In the genomic region with DNA sequence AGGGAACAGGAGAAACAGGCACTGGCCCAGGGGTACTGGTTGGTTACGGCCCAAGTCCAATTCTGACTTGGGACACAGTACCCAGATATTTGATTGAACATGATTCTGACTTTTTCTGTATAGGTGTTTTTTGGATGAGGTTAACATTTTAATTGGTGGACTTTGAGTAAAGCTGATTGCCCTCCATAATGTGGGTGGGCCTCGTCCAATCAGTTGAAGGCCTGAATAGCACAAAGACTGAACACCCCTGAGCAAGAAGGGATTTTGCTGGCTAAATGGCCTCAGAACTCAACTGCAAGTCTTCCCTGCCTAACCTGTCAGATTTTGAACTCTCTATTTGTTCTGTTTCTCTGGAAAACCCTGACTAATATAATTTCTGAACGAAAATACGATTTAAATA, we compare ENCODE assay signal across 25 cellular contexts.
A peak's percentile ranks its signal among the peaks of the same experiment; 100 is the strongest.
DNase-seq lines count a peak whose midpoint lies in the region; ATAC-seq, FAIRE-seq and TF ChIP-seq lines count a peak whose summit lies in the region.
"Had no signal": no experiment of that assay in that cellular context is flagged by ENCODE, and none has a peak within 500 bp of the region (broad histone marks: within the 10 kb centered on the region; RNA-seq: fewer than 3 reads in every experiment).

No MANE protein-coding gene starts in this region.

- no peak overlapping the region for H3K9ac ChIP-seq in K562 (ENCODE audit: insufficient read depth in 1 of 2, low read depth in 2 of 2, low read length in 2 of 2)
- H3K9ac ChIP-seq in H1 (replicated peaks in 1 of 4; ENCODE audit: extremely low read depth in 1 of 4, low read depth in 3 of 4, low read length in 3 of 4), result no peak overlapping the region
- H3K9ac ChIP-seq: BLaER1 had no signal

- H3K4me2 ChIP-seq in K562 (ENCODE audit: insufficient read depth, low read length) (no peak overlapping the region), H1 (ENCODE audit: insufficient read depth in 1 of 2, low read depth in 2 of 2, low read length in 2 of 2) (no peak overlapping the region)
- H3K4me2 ChIP-seq: A549, BLaER1 had no signal

- H3K79me2 ChIP-seq in K562 (ENCODE audit: control insufficient read depth, insufficient read depth, low read length) (no peaks in the 10 kb centered on the region), H1 (ENCODE audit: control insufficient read depth in 1 of 2, insufficient read depth in 2 of 2, low read length in 2 of 2) (no peaks in the 10 kb centered on the region)

- no peak overlapping the region for H3K4me3 ChIP-seq in HEK293 (ENCODE audit: low read depth, low read length)
- no peak overlapping the region for H3K4me3 ChIP-seq in K562
- H3K4me3 ChIP-seq in H1 (ENCODE audit: extremely low read depth in 1 of 4, insufficient read depth in 2 of 4, low read depth in 3 of 4, low read length in 4 of 4), result no peak overlapping the region
- H3K4me3 ChIP-seq: A549, BLaER1, GM12878 had no signal

- TF ChIP-seq POLR2A in K562 (conservative IDR thresholded peaks at IDR 0.05) (no peak), H1 (IDR thresholded peaks at IDR 0.05; ENCODE audit: control extremely low read depth in 1 of 2, low read depth in 2 of 2, low read length in 2 of 2) (no peak)

- no TSS peak for BruUV-seq in K562 (replicated peaks; lab: Mats Ljungman, UMichigan)

- no peak overlapping the region for H2BK5ac ChIP-seq in H1 (ENCODE audit: low read depth, low read length)

- H3K27me3 ChIP-seq in K562 (ENCODE audit: control insufficient read depth in 2 of 2, insufficient read depth in 2 of 2, low read length in 2 of 2), result peaks cover 0 to 11% of the 10 kb centered on the region in 2 experiments; a peak in 3 of 5 replicates
- no peaks in the 10 kb centered on the region for H3K27me3 ChIP-seq in H1 (replicated peaks in 1 of 4; ENCODE audit: control insufficient read depth in 3 of 4, extremely low read depth in 1 of 4, insufficient read depth in 3 of 4, low read length in 3 of 4)
- H3K27me3 ChIP-seq: BE2C, BLaER1 had no signal

- no peak overlapping the region for H3K14ac ChIP-seq in H1 (ENCODE audit: insufficient read length)

- no peaks in the 10 kb centered on the region for H3K9me1 ChIP-seq in K562 (ENCODE audit: control insufficient read depth, insufficient read depth, low read length)

- no peak overlapping the region for H3K27ac ChIP-seq in HEK293 (ENCODE audit: extremely low read depth, low read depth, low read length)
- H3K27ac ChIP-seq in K562 (ENCODE audit: extremely low read depth, low read depth, low read length), result no peak overlapping the region
- no peak overlapping the region for H3K27ac ChIP-seq in H1 (ENCODE audit: low read depth, low read length)
- H3K27ac ChIP-seq: 22Rv1, A549, BLaER1 had no signal

- no peak overlapping the region for H2BK20ac ChIP-seq in H1 (ENCODE audit: low read length)

- H3K23me2 ChIP-seq in H1 (ENCODE audit: low read depth, low read length), result no peaks in the 10 kb centered on the region

- in situ Hi-C loops in K562 (cut with MboI) (no loop called here), ACHN (cut with HindIII; ENCODE audit: low pct_ligation_motif_present, low pct_unique_long_range_greater_than_20kb, low sequenced_read_pairs) (no loop called here)

- H2AK5ac ChIP-seq in H1 (ENCODE audit: low read depth, low read length), result no peak overlapping the region

- no peak overlapping the region for H3K4ac ChIP-seq in H1 (replicated peaks; ENCODE audit: insufficient read length, low read depth, low read length)

- H3K4me1 ChIP-seq in HEK293 (ENCODE audit: control insufficient read depth, insufficient read depth, low read length) (no peaks in the 10 kb centered on the region), K562 (replicated peaks in 1 of 2; ENCODE audit: control insufficient read depth in 2 of 2, insufficient read depth in 2 of 2, low read length in 2 of 2) (no peaks in the 10 kb centered on the region), H1 (replicated peaks in 1 of 4; ENCODE audit: control insufficient read depth in 3 of 4, insufficient read depth in 4 of 4, low read length in 3 of 4) (peaks cover 0 to 6% (median 0%) of the 10 kb centered on the region in 4 experiments; a peak in 2 of 7 replicates)
- H3K4me1 ChIP-seq: A549, BE2C had no signal

- H3K9me3 ChIP-seq in HEK293 (ENCODE audit: control insufficient read depth, insufficient read depth, low read depth, low read length) (no peaks in the 10 kb centered on the region), K562 (replicated peaks; ENCODE audit: control insufficient read depth, insufficient read depth, low read depth, low read length) (no peaks in the 10 kb centered on the region), H1 (ENCODE audit: insufficient read depth in 2 of 2, low read depth in 1 of 2, low read length in 1 of 2) (no peaks in the 10 kb centered on the region)
- H3K9me3 ChIP-seq: A549, BE2C, BLaER1 had no signal

- H3K36me3 ChIP-seq in HEK293 (ENCODE audit: control insufficient read depth in 2 of 2, insufficient read depth in 1 of 2, low read length in 2 of 2), result no peaks in the 10 kb centered on the region
- no peaks in the 10 kb centered on the region for H3K36me3 ChIP-seq in K562 (ENCODE audit: control insufficient read depth, insufficient read depth, low read length)
- no peaks in the 10 kb centered on the region for H3K36me3 ChIP-seq in H1 (ENCODE audit: control insufficient read depth in 2 of 4, insufficient read depth in 4 of 4, low read length in 3 of 4)
- H3K36me3 ChIP-seq: BE2C, BLaER1 had no signal

- WGBS in K562 (ENCODE audit: insufficient coverage, low coverage, missing lambda C conversion rate), result 2% methylated on average over 4 of the region's 4 CpGs
- 89% methylated on average over 4 of the region's 4 CpGs; no CpG with 5 or more reads in 1 of the 2 experiments for WGBS in H1 (ENCODE audit: extremely low coverage in 1 of 2, insufficient coverage in 1 of 2, insufficient read length in 1 of 2, insufficient replicate concordance in 2 of 2, low coverage in 1 of 2, low lambda C conversion rate in 2 of 2, missing lambda C conversion rate in 1 of 2), 2 experiments

- H4K20me1 ChIP-seq in K562 (replicated peaks; ENCODE audit: control insufficient read depth, insufficient read depth, low read length), result no peaks in the 10 kb centered on the region
- peaks cover 0 to 2% of the 10 kb centered on the region in 2 experiments for H4K20me1 ChIP-seq in H1 (replicated peaks in 1 of 2; ENCODE audit: control insufficient read depth in 1 of 2, insufficient read depth in 2 of 2, low read length in 2 of 2)
- H4K20me1 ChIP-seq: BLaER1 had no signal

- H4K5ac ChIP-seq in H1 (ENCODE audit: insufficient read length, low read depth, low read length), result no peak overlapping the region

- H2BK12ac ChIP-seq in H1 (ENCODE audit: low read depth, low read length), result no peak overlapping the region

- intact Hi-C loops in K562 (cut with micrococcal nuclease), result no loop called here

- no peak overlapping the region for H3K56ac ChIP-seq in H1 (replicated peaks; ENCODE audit: insufficient read length, low read depth, low read length)

- no peak overlapping the region for H2BK15ac ChIP-seq in H1 (ENCODE audit: low read length)

- FAIRE-seq in K562 (lab: Jason Lieb, UNC) (no peak), H1 (lab: Jason Lieb, UNC) (no peak)
- FAIRE-seq: A549, GM12878, GM12892, GM18507 had no signal

- DNase-seq in K562 (ENCODE audit: extremely low read depth in 1 of 4, low spot score in 3 of 4) (no peak), H1 (ENCODE audit: low read depth in 1 of 2, low spot score in 2 of 2) (no peak), ACHN (no peak), NOMO-1 treated with dmso at 0.1 percent for 144 hours (lab: John Stamatoyannopoulos, UW; ENCODE audit: unreplicated experiment) (no peak)
- DNase-seq: BE2C; C1 segment of cervical spinal cord; CD4-positive, alpha-beta memory T cell; CD4-positive, CD25-positive, alpha-beta regulatory T cell; CD8-positive, alpha-beta memory T cell; COR-L47; DMS 273 treated with DMSO at 0.1 percent for 48 hours; DMS153; DMS53; DMS79; DND-41; EL; GDM1 had no signal

- no peak overlapping the region for H3K23ac ChIP-seq in H1 (ENCODE audit: insufficient read length)

- no peak for ATAC-seq in K562
- no peak for ATAC-seq in HG02870 (IDR thresholded peaks at IDR 0.05; ENCODE audit: unreplicated experiment)
- ATAC-seq: A549, GM12878 had no signal

- TF ChIP-seq CTCF in HEK293 (tag by site-specific recombination; IDR thresholded peaks at IDR 0.05) (no peak), K562 (IDR thresholded peaks at IDR 0.05 in 2 of 3, conservative IDR thresholded peaks at IDR 0.05 in 1 of 3; ENCODE audit: insufficient read depth in 2 of 3, low read depth in 1 of 3, low read length in 3 of 3) (no peak), H1 (IDR thresholded peaks at IDR 0.05; ENCODE audit: control extremely low read depth in 1 of 3, insufficient read depth in 1 of 3, low read depth in 1 of 3, low read length in 3 of 3) (no peak)

- no peak overlapping the region for H2BK120ac ChIP-seq in H1 (replicated peaks; ENCODE audit: low read depth, low read length)

- CTCF ChIA-PET in HEK293 (lab: Yijun Ruan, JAX) (interaction anchor here (0.9 kb wide), 1 partner anchor 12 kb away, joined by 5 read pairs; no protein-coding TSS in a partner anchor), K562 (lab: Yijun Ruan, JAX; ENCODE audit: low intra/inter-chr PET ratio) (no interaction called here), H1 (lab: Charles Lee; ENCODE audit: partially characterized antibody) (interaction anchor here (1.0 to 2.2 kb wide), 3 partner anchors 12 to 16 kb away, joined by 3 to 7 read pairs (median 4); no protein-coding TSS in a partner anchor)

- TF ChIP-seq EP300 in K562 (IDR thresholded peaks at IDR 0.05; ENCODE audit: low read length) (no peak), H1 (IDR thresholded peaks at IDR 0.05; ENCODE audit: borderline replicate concordance in 1 of 2, low read depth in 2 of 2, low read length in 2 of 2) (no peak)

- TF ChIP-seq RAD21 in K562 (CRISPR knock-in tag; conservative IDR thresholded peaks at IDR 0.05 in 1 of 2, IDR thresholded peaks at IDR 0.05 in 1 of 2) (no peak), H1 (IDR thresholded peaks at IDR 0.05 in 1 of 2, conservative IDR thresholded peaks at IDR 0.05 in 1 of 2; ENCODE audit: low read depth in 2 of 2, low read length in 2 of 2) (no peak)

- H2AFZ ChIP-seq in K562 (ENCODE audit: low read depth, low read length), result no peak overlapping the region
- no peak overlapping the region for H2AFZ ChIP-seq in H1 (ENCODE audit: low read length)

- POLR2A ChIA-PET in HEK293 (lab: Yijun Ruan, JAX), result no interaction called here
- POLR2A ChIA-PET in K562 (lab: Yijun Ruan, JAX), result interaction anchor here (0.6 kb wide), 1 partner anchor 613 kb away, joined by 3 read pairs; no protein-coding TSS in a partner anchor
- POLR2A ChIA-PET in H1 (lab: Charles Lee; ENCODE audit: partially characterized antibody), result no interaction called here

- no peaks in the 10 kb centered on the region for H3K79me1 ChIP-seq in H1 (ENCODE audit: low read depth, low read length)

- H4K8ac ChIP-seq in H1 (ENCODE audit: extremely low read depth, insufficient read depth, low read length), result no peak overlapping the region

- H3K18ac ChIP-seq in H1 (ENCODE audit: extremely low read depth, low read length), result no peak overlapping the region

- H4K91ac ChIP-seq in H1 (replicated peaks; ENCODE audit: insufficient read length, low read length), result no peak overlapping the region

TF ChIP-seq in HEK293, 187 proteins besides CTCF, POLR2A, EP300 and RAD21 (continues in another document):
- TF ChIP-seq ZNF10 (tag by site-specific recombination; IDR thresholded peaks at IDR 0.05), result peak; percentile 98

TF ChIP-seq in K562, 482 proteins besides CTCF, POLR2A, EP300 and RAD21 (continues in another document):
- no peak for TF ChIP-seq CTBP1 (IDR thresholded peaks at IDR 0.05; ENCODE audit: borderline replicate concordance)
